ENCODE assay signal across 22 cellular contexts in genomic region chr2:71685073-71685848, GRCh38.
A peak's percentile ranks its signal among the peaks of the same experiment; 100 is the strongest.
DNase-seq lines count a peak whose midpoint lies in the region; ATAC-seq and TF ChIP-seq lines count a peak whose summit lies in the region.
"Had no signal": no experiment of that assay in that cellular context is flagged by ENCODE, and none has a peak within 500 bp of the region (broad histone marks: within the 10 kb centered on the region; RNA-seq: fewer than 3 reads in every experiment).

No MANE protein-coding gene starts in this region.

- no peak overlapping the region for H3K27ac Mint-ChIP-seq in activated naive CD4-positive, alpha-beta T cell treated with anti-CD3 and anti-CD28 coated beads, Interleukin-2, amount 10 ng/mL, durations not matched to agents 7 days and 5 days
- H3K27ac Mint-ChIP-seq: activated naive CD4-positive, alpha-beta T cell treated with anti-CD3 and anti-CD28 coated beads, Interleukin-2, amount 50 U/mL, for 72 hours; immature natural killer cell; nephron had no signal

- H3K4me1 Mint-ChIP-seq in activated naive CD4-positive, alpha-beta T cell treated with anti-CD3 and anti-CD28 coated beads, Interleukin-2, amount 10 ng/mL, durations not matched to agents 7 days and 5 days: no peaks in the 10 kb centered on the region
- H3K4me1 Mint-ChIP-seq: immature natural killer cell had no signal

- intact Hi-C loops in head of caudate nucleus (cut with DNase I): no loop called here

- no peaks in the 10 kb centered on the region for H3K9me3 Mint-ChIP-seq in activated naive CD4-positive, alpha-beta T cell treated with anti-CD3 and anti-CD28 coated beads, Interleukin-2, amount 10 ng/mL, durations not matched to agents 7 days and 5 days
- H3K9me3 Mint-ChIP-seq: activated naive CD4-positive, alpha-beta T cell treated with anti-CD3 and anti-CD28 coated beads, Interleukin-2, amount 50 U/mL, for 72 hours; nephron had no signal

- H3K4me3 Mint-ChIP-seq in activated naive CD4-positive, alpha-beta T cell treated with anti-CD3 and anti-CD28 coated beads, Interleukin-2, amount 10 ng/mL, durations not matched to agents 7 days and 5 days: no peak overlapping the region
- H3K4me3 Mint-ChIP-seq: immature natural killer cell, nephron had no signal

- ATAC-seq in GM19467 (IDR thresholded peaks at IDR 0.05; ENCODE audit: unreplicated experiment): no peak
- ATAC-seq: activated naive CD4-positive, alpha-beta T cell treated with anti-CD3 and anti-CD28 coated beads, Interleukin-2, amount 50 U/mL, for 72 hours; gastroesophageal sphincter; HCT116 had no signal

- CTCF ChIA-PET in activated naive CD4-positive, alpha-beta T cell treated with anti-CD3 and anti-CD28 coated beads, Interleukin-2, amount 10 ng/mL, durations not matched to agents 7 days and 5 days (lab: Charles Lee): no interaction called here

- no peak for TF ChIP-seq CTCF in GM20000 (IDR thresholded peaks at IDR 0.05; ENCODE audit: extremely low read depth, missing control alignments)

- H3K27me3 Mint-ChIP-seq in activated naive CD4-positive, alpha-beta T cell treated with anti-CD3 and anti-CD28 coated beads, Interleukin-2, amount 10 ng/mL, durations not matched to agents 7 days and 5 days: peaks cover 5% of the 10 kb centered on the region

- no peaks in the 10 kb centered on the region for H3K36me3 Mint-ChIP-seq in activated naive CD4-positive, alpha-beta T cell treated with anti-CD3 and anti-CD28 coated beads, Interleukin-2, amount 10 ng/mL, durations not matched to agents 7 days and 5 days
- H3K36me3 Mint-ChIP-seq: activated naive CD4-positive, alpha-beta T cell treated with anti-CD3 and anti-CD28 coated beads, Interleukin-2, amount 50 U/mL, for 72 hours; immature natural killer cell had no signal

- DNase-seq in head of caudate nucleus (peak in 24 of 42 donors; percentile 7 to 72 (median 40)), middle frontal gyrus (ENCODE audit: extremely low spot score, low spot score) (peak; percentile 14), SW480 (ENCODE audit: low spot score) (no peak), GM20000 (ENCODE audit: low spot score) (no peak)
- DNase-seq in activated naive CD4-positive, alpha-beta T cell treated with anti-CD3 and anti-CD28 coated beads, Interleukin-2, amount 10 ng/mL, durations not matched to agents 7 days and 5 days: no peak
- DNase-seq: activated CD4-positive, alpha-beta T cell treated with anti-CD3 and anti-CD28 coated beads, Interleukin-2, amount 50 U/mL, for 1 hour; activated T-cell treated with anti-CD3 and anti-CD28 coated beads for 4 hours; AML-193; erythroblast; immature natural killer cell; KG1; MV-4-11; NCI-H1930; stimulated activated naive CD4-positive, alpha-beta T cell treated with Interleukin-2 at 50 U/mL for 16 hours; T-helper 1 cell had no signal

- H3K27ac ChIP-seq in angular gyrus (ENCODE audit: low read depth, low read length) (peak overlapping the region; percentile 87), temporal lobe (ENCODE audit: low read depth, low read length) (peak overlapping the region; percentile 77)
- H3K27ac ChIP-seq: gastroesophageal sphincter had no signal

Comparison
In these comparisons a context has a peak if more than half of its experiments do, and no peak if none do; other contexts are left out.
1. DNase-seq: peak in head of caudate nucleus (24 of 42) and middle frontal gyrus (single experiment); none in SW480 (single experiment), GM20000 (single experiment) and activated naive CD4-positive, alpha-beta T cell treated with anti-CD3 and anti-CD28 coated beads, Interleukin-2, amount 10 ng/mL, durations not matched to agents 7 days and 5 days (single experiment).